Comparison of ENCODE assay signal across 9 cellular contexts in genomic region chr4:118981839-118982381, GRCh38.
A peak's percentile ranks its signal among the peaks of the same experiment; 100 is the strongest.
DNase-seq lines count a peak whose midpoint lies in the region; ATAC-seq and TF ChIP-seq lines count a peak whose summit lies in the region.
"Had no signal": no experiment of that assay in that cellular context is flagged by ENCODE, and none has a peak within 500 bp of the region (broad histone marks: within the 10 kb centered on the region; RNA-seq: fewer than 3 reads in every experiment).

No MANE protein-coding gene starts in this region.

- no peak overlapping the region for H3K27ac ChIP-seq in mesendoderm (ENCODE audit: low read depth, low read length)

- H3K36me3 ChIP-seq in mesendoderm (ENCODE audit: control insufficient read depth, insufficient read depth, low read length), result no peaks in the 10 kb centered on the region

- no peak overlapping the region for H3K9ac ChIP-seq in mesendoderm (ENCODE audit: low read length)

- H3K27ac Mint-ChIP-seq in CD14-positive monocyte, result peak overlapping the region in 2 of 7 donors; percentile 6 to 20
- H3K27ac Mint-ChIP-seq: T-helper 1 cell treated with Interleukin-12 subunit alpha and Interleukin-12 subunit beta and Interleukin-4 antibody, amounts not matched to agents 30 μg/mL and 1 μg/mL, for 36 hours had no signal

- H3K4me3 Mint-ChIP-seq in CD14-positive monocyte, result no peak overlapping the region
- H3K4me3 Mint-ChIP-seq: T-helper 1 cell treated with Interleukin-12 subunit alpha and Interleukin-12 subunit beta and Interleukin-4 antibody, amounts not matched to agents 30 μg/mL and 1 μg/mL, for 36 hours had no signal

- H3K56ac ChIP-seq in mesendoderm (ENCODE audit: low read length), result no peak overlapping the region

- TF ChIP-seq CTCF in CD14-positive monocyte (IDR thresholded peaks at IDR 0.05), result peak; percentile 84

- no peaks in the 10 kb centered on the region for H3K36me3 Mint-ChIP-seq in CD14-positive monocyte

- intact Hi-C loops in CD14-positive monocyte (cut with micrococcal nuclease), result loop anchor here (5.0 kb wide), 1 partner anchor 305 kb away; no protein-coding TSS in a partner anchor

- peaks cover 16% of the 10 kb centered on the region for H3K4me1 Mint-ChIP-seq in CD14-positive monocyte

- no peak overlapping the region for H2BK15ac ChIP-seq in mesendoderm (replicated peaks; ENCODE audit: low read depth)

- WGBS in mesendoderm (ENCODE audit: extremely low coverage, insufficient coverage, low lambda C conversion rate), result no CpG with 5 or more reads among the region's 7 CpGs

- H2BK5ac ChIP-seq in mesendoderm (ENCODE audit: low read length), result no peak overlapping the region

- no peak overlapping the region for H2AK5ac ChIP-seq in mesendoderm (ENCODE audit: low read length)

- H3K9me3 Mint-ChIP-seq in CD14-positive monocyte, result no peaks in the 10 kb centered on the region
- H3K9me3 Mint-ChIP-seq: T-helper 1 cell treated with Interleukin-12 subunit alpha and Interleukin-12 subunit beta and Interleukin-4 antibody, amounts not matched to agents 30 μg/mL and 1 μg/mL, for 36 hours had no signal

- no peaks in the 10 kb centered on the region for H3K79me1 ChIP-seq in mesendoderm (ENCODE audit: low read length)

- H4K8ac ChIP-seq in mesendoderm (ENCODE audit: low read depth, low read length), result no peak overlapping the region

- no peaks in the 10 kb centered on the region for H3K4me1 ChIP-seq in mesendoderm (ENCODE audit: control insufficient read depth, low read depth, low read length)

- H3K27me3 Mint-ChIP-seq in CD14-positive monocyte (ENCODE audit: low read depth in 3 of 3), result peaks cover 0 to 3% (median 0%) of the 10 kb centered on the region in 3 donors

- no peak overlapping the region for H3K4me2 ChIP-seq in mesendoderm (ENCODE audit: low read length)

- no peak overlapping the region for H4K5ac ChIP-seq in mesendoderm (ENCODE audit: low read length)

- no peak overlapping the region for H2BK120ac ChIP-seq in mesendoderm (ENCODE audit: low read depth, low read length)

- H3K27me3 ChIP-seq in mesendoderm (ENCODE audit: insufficient read depth, low read length, poor library complexity), result no peaks in the 10 kb centered on the region

- peak; percentile 64 for DNase-seq in CD14-positive monocyte (ENCODE audit: low spot score)
- DNase-seq in NCI-H226, result peak; percentile 66
- peak; percentile 26 to 53 for DNase-seq in activated CD4-positive, alpha-beta T cell treated with anti-CD3 and anti-CD28 coated beads for 4 hours
- DNase-seq in effector CD8-positive, alpha-beta T cell (lab: John Stamatoyannopoulos, UW), result peak; percentile 24
- peak; percentile 70 for DNase-seq in mesendoderm
- DNase-seq in stimulated activated CD8-positive, alpha-beta memory T cell treated with anti-CD3 and anti-CD28 coated beads, Interleukin-7, amount 100 ng/mL, for 4 hours (ENCODE audit: low read depth in 2 of 2), result peak; percentile 1 to 13

- H3K4ac ChIP-seq in mesendoderm (ENCODE audit: low read depth, low read length), result no peak overlapping the region

- peak; percentile 80 for ATAC-seq in GM18873 (IDR thresholded peaks at IDR 0.05; ENCODE audit: low FRiP score, unreplicated experiment)
- peak; percentile 80 for ATAC-seq in HG03097 (IDR thresholded peaks at IDR 0.05; ENCODE audit: low FRiP score, unreplicated experiment)

- H3K18ac ChIP-seq in mesendoderm (ENCODE audit: low read length), result no peak overlapping the region

- no peak overlapping the region for H3K4me3 ChIP-seq in mesendoderm (ENCODE audit: low read length)

- no peak overlapping the region for H3K23ac ChIP-seq in mesendoderm (ENCODE audit: low read length)

- H3K79me2 ChIP-seq in mesendoderm (ENCODE audit: control insufficient read depth, insufficient read depth, low read length), result no peaks in the 10 kb centered on the region

Comparison
In these comparisons a context has a peak if more than half of its experiments do, and no peak if none do; other contexts are left out.
1. DNase-seq: peak in every context shown above with its lines; median percentile 70 in mesendoderm; 66 in NCI-H226; 64 in CD14-positive monocyte; 40 in activated CD4-positive, alpha-beta T cell treated with anti-CD3 and anti-CD28 coated beads for 4 hours; 24 in effector CD8-positive, alpha-beta T cell; 7 in stimulated activated CD8-positive, alpha-beta memory T cell treated with anti-CD3 and anti-CD28 coated beads, Interleukin-7, amount 100 ng/mL, for 4 hours.